In the genomic region with DNA sequence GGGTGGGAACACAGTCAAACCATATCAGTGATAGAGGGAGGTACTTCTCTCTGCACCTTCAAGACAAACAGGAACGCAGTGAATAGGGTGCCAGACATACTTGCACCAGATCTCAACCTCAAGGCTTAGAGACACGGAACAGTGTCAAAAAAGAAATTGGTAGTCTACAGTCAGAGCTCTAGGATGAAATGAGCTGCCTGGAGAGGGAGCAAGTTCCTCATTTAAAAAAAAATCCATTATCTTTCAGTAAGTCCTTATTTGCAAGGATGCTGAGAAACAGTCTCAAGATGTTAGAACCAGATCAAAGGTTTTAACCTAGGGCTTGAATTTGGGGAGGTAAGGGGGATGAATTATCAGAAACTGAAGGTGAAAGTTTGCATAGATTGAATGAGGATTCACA, we compare ENCODE assay signal across 24 cellular contexts. TPM values are rescaled to one million over a fixed set of nuclear protein-coding genes. Genes with fewer than 3 reads are reported as not detected.
DNase-seq lines count a peak whose midpoint lies in the region; ATAC-seq and TF ChIP-seq lines count a peak whose summit lies in the region.
"Had no signal": no experiment of that assay in that cellular context is flagged by ENCODE, and none has a peak within 500 bp of the region (broad histone marks: within the 10 kb centered on the region; RNA-seq: fewer than 3 reads in every experiment).

No MANE protein-coding gene starts in this region.

- H3K79me2 ChIP-seq in neural progenitor cell (ENCODE audit: low read depth) = no peaks in the 10 kb centered on the region

- no peak overlapping the region for H3K27ac Mint-ChIP-seq in neural progenitor cell
- no peak overlapping the region for H3K27ac Mint-ChIP-seq in glutamatergic neuron (ENCODE audit: unreplicated experiment)
- H3K27ac Mint-ChIP-seq: activated CD8-positive, alpha-beta T cell treated with anti-CD3 and anti-CD28 coated beads for 36 hours; activated naive CD8-positive, alpha-beta T cell; stimulated activated effector memory CD8-positive, alpha-beta T cell treated with anti-CD3 and anti-CD28 coated beads, Interleukin-12 subunit alpha, Interleukin-12 subunit beta, amount 100 ng/mL, for 72 hours; WTC11 had no signal

- no peak for ATAC-seq in HG03439 (IDR thresholded peaks at IDR 0.05; ENCODE audit: unreplicated experiment)
- ATAC-seq: activated CD8-positive, alpha-beta T cell treated with anti-CD3 and anti-CD28 coated beads for 36 hours; activated T-cell treated with anti-CD3 and anti-CD28 coated beads, Interleukin-2, amount 50 U/mL, for 4 hours; stimulated activated effector memory CD8-positive, alpha-beta T cell treated with anti-CD3 and anti-CD28 coated beads, Interleukin-12 subunit alpha, Interleukin-12 subunit beta, amount 100 ng/mL, for 72 hours; WTC11 had no signal

- no peaks in the 10 kb centered on the region for H4K20me1 ChIP-seq in neural progenitor cell (ENCODE audit: low read depth)

- no peak overlapping the region for H3K9ac ChIP-seq in neural progenitor cell

- H3K4me1 ChIP-seq in neural progenitor cell = peaks cover 18% of the 10 kb centered on the region

- H3K4me3 ChIP-seq in AG10803 (ENCODE audit: low read length) = no peak overlapping the region
- H3K4me3 ChIP-seq in dorsolateral prefrontal cortex = no peak overlapping the region
- no peak overlapping the region for H3K4me3 ChIP-seq in neural progenitor cell
- H3K4me3 ChIP-seq: breast epithelium, MG63, tibial nerve had no signal

- H3K9me3 Mint-ChIP-seq in neural progenitor cell = peaks cover 10% of the 10 kb centered on the region
- H3K9me3 Mint-ChIP-seq in glutamatergic neuron (ENCODE audit: unreplicated experiment) = no peaks in the 10 kb centered on the region
- H3K9me3 Mint-ChIP-seq: activated CD8-positive, alpha-beta T cell treated with anti-CD3 and anti-CD28 coated beads for 36 hours; activated T-cell treated with anti-CD3 and anti-CD28 coated beads, Interleukin-2, amount 50 U/mL, for 4 hours; stimulated activated effector memory CD8-positive, alpha-beta T cell treated with anti-CD3 and anti-CD28 coated beads, Interleukin-12 subunit alpha, Interleukin-12 subunit beta, amount 100 ng/mL, for 72 hours had no signal

- intact Hi-C loops in dorsolateral prefrontal cortex (cut with DNase I) = loop anchor here in 1 of 2 donors (5.0 kb wide), 1 partner anchor 39 kb away; no protein-coding TSS in a partner anchor

- peak; percentile 21 for TF ChIP-seq CTCF in AG10803 (conservative IDR thresholded peaks at IDR 0.05; ENCODE audit: low read length)
- TF ChIP-seq CTCF in dorsolateral prefrontal cortex (IDR thresholded peaks at IDR 0.05 in 54 of 56, conservative IDR thresholded peaks at IDR 0.05 in 2 of 56; ENCODE audit: low read depth in 1 of 56, partially characterized antibody in 56 of 56) = peak in 34 of 56 donors; percentile 9 to 59 (median 30)
- no peak for TF ChIP-seq CTCF in neural progenitor cell (IDR thresholded peaks at IDR 0.05)
- TF ChIP-seq CTCF in glutamatergic neuron (IDR thresholded peaks at IDR 0.05; ENCODE audit: partially characterized antibody, unreplicated experiment) = no peak

- H3K27me3 Mint-ChIP-seq in neural progenitor cell (ENCODE audit: insufficient read depth, low read depth) (no peaks in the 10 kb centered on the region), glutamatergic neuron (ENCODE audit: unreplicated experiment) (no peaks in the 10 kb centered on the region)
- H3K27me3 Mint-ChIP-seq: activated CD8-positive, alpha-beta T cell treated with anti-CD3 and anti-CD28 coated beads for 36 hours; activated naive CD8-positive, alpha-beta T cell had no signal

- no peak overlapping the region for H2AFZ ChIP-seq in neural progenitor cell (replicated peaks)

- H3K4me2 ChIP-seq in neural progenitor cell = peak overlapping the region; percentile 41

- DNase-seq in AG10803 (ENCODE audit: low read depth) = peak; percentile 31
- DNase-seq in MV-4-11 (lab: John Stamatoyannopoulos, UW) = peak; percentile 32
- no peak for DNase-seq in dorsolateral prefrontal cortex
- DNase-seq in neural progenitor cell (ENCODE audit: low spot score) = no peak
- DNase-seq in HPDE6-E6E7 (ENCODE audit: extremely low spot score) = no peak
- no peak for DNase-seq in effector CD4-positive, alpha-beta T cell
- DNase-seq in glutamatergic neuron = no peak
- DNase-seq: activated CD8-positive, alpha-beta T cell treated with anti-CD3 and anti-CD28 coated beads for 36 hours; activated T-cell treated with anti-CD3 and anti-CD28 coated beads, Interleukin-2, amount 50 U/mL, for 4 hours; DMS79 treated with DMSO at 0.1 percent for 48 hours; hypothalamus; kidney; MG63; NCI-H1694 treated with DMSO at 0.1 percent for 48 hours; NCI-H446; NK-92 treated with Interleukin-12 subunit alpha and Interleukin-12 subunit beta, amount 100 ng/mL, for 24 hours; stimulated activated CD4-positive, alpha-beta T cell treated with anti-CD3 and anti-CD28 coated beads, Interleukin-15, amount 100 ng/mL, for 24 hours; T-helper 1 cell had no signal

- H3K4me1 Mint-ChIP-seq in neural progenitor cell (peaks cover 6% of the 10 kb centered on the region), glutamatergic neuron (ENCODE audit: low read depth, unreplicated experiment) (no peaks in the 10 kb centered on the region)
- H3K4me1 Mint-ChIP-seq: stimulated activated effector memory CD8-positive, alpha-beta T cell treated with anti-CD3 and anti-CD28 coated beads, Interleukin-12 subunit alpha, Interleukin-12 subunit beta, amount 100 ng/mL, for 72 hours; WTC11 had no signal

- peaks cover 18% of the 10 kb centered on the region for H3F3A ChIP-seq in neural progenitor cell (ENCODE audit: low read depth)

- no peaks in the 10 kb centered on the region for H3K27me3 ChIP-seq in dorsolateral prefrontal cortex
- no peaks in the 10 kb centered on the region for H3K27me3 ChIP-seq in neural progenitor cell
- H3K27me3 ChIP-seq: breast epithelium, MG63, tibial nerve had no signal

- H3K9me3 ChIP-seq in neural progenitor cell (ENCODE audit: low read depth) = no peaks in the 10 kb centered on the region
- H3K9me3 ChIP-seq: MG63, tibial nerve had no signal

- H3K27ac ChIP-seq in dorsolateral prefrontal cortex = no peak overlapping the region
- peak overlapping the region; percentile 26 for H3K27ac ChIP-seq in neural progenitor cell

- H3K36me3 Mint-ChIP-seq in neural progenitor cell (peaks cover 7% of the 10 kb centered on the region), glutamatergic neuron (ENCODE audit: unreplicated experiment) (peaks cover 4% of the 10 kb centered on the region)
- H3K36me3 Mint-ChIP-seq: activated naive CD8-positive, alpha-beta T cell; stimulated activated effector memory CD8-positive, alpha-beta T cell treated with anti-CD3 and anti-CD28 coated beads, Interleukin-12 subunit alpha, Interleukin-12 subunit beta, amount 100 ng/mL, for 72 hours had no signal

- H3K4me3 Mint-ChIP-seq in neural progenitor cell = no peak overlapping the region
- no peak overlapping the region for H3K4me3 Mint-ChIP-seq in glutamatergic neuron (ENCODE audit: unreplicated experiment)
- H3K4me3 Mint-ChIP-seq: activated CD8-positive, alpha-beta T cell treated with anti-CD3 and anti-CD28 coated beads for 36 hours; activated naive CD8-positive, alpha-beta T cell; activated T-cell treated with anti-CD3 and anti-CD28 coated beads, Interleukin-2, amount 50 U/mL, for 4 hours; stimulated activated effector memory CD8-positive, alpha-beta T cell treated with anti-CD3 and anti-CD28 coated beads, Interleukin-12 subunit alpha, Interleukin-12 subunit beta, amount 100 ng/mL, for 72 hours; WTC11 had no signal

- H3K36me3 ChIP-seq in neural progenitor cell = no peaks in the 10 kb centered on the region
- H3K36me3 ChIP-seq: breast epithelium, MG63, tibial nerve had no signal

RNA-seq across cellular contexts. Expression of a gene that starts 20.2 kb away (rescaled TPM):
- 10 to 100 TPM in 40 of 120 experiments, 1 to 10 TPM in 80; 4.2 to 25.9 (median 8.8) TPM for total RNA-seq in dorsolateral prefrontal cortex
- 0.15 TPM in 1 of 2 replicates, not detected in the other for total RNA-seq in neural progenitor cell (ENCODE audit: low replicate concordance)
- total RNA-seq in glutamatergic neuron (ENCODE audit: unreplicated experiment) = 1.3 TPM

Comparison
In these comparisons a context has a peak if more than half of its experiments do, and no peak if none do; other contexts are left out.
1. DNase-seq: peak in AG10803 (single experiment) and MV-4-11 (single experiment); none in dorsolateral prefrontal cortex (0 of 10), neural progenitor cell (single experiment), HPDE6-E6E7 (single experiment), effector CD4-positive, alpha-beta T cell (single experiment) and glutamatergic neuron (single experiment).
2. CTCF ChIP-seq: peak in AG10803 (single experiment) and dorsolateral prefrontal cortex (34 of 56); none in neural progenitor cell (single experiment) and glutamatergic neuron (single experiment).